9 cellular contexts compared by ENCODE assay signal in genomic region chr2:148989882-148990493, GRCh38. TPM values are rescaled to one million over a fixed set of nuclear protein-coding genes. Genes with fewer than 3 reads are reported as not detected.
A peak's percentile ranks its signal among the peaks of the same experiment; 100 is the strongest.
DNase-seq lines count a peak whose midpoint lies in the region; ATAC-seq and TF ChIP-seq lines count a peak whose summit lies in the region.
"Had no signal": no experiment of that assay in that cellular context is flagged by ENCODE, and none has a peak within 500 bp of the region (broad histone marks: within the 10 kb centered on the region; RNA-seq: fewer than 3 reads in every experiment).

No MANE protein-coding gene starts in this region.

- WGBS in H9 (ENCODE audit: extremely low coverage, insufficient read length, low lambda C conversion rate) = no CpG with 5 or more reads among the region's 6 CpGs

- DNase-seq in activated CD8-positive, alpha-beta memory T cell treated with anti-CD3 and anti-CD28 coated beads, Interleukin-2, amount 50 U/mL, for 1 hour (ENCODE audit: extremely low read depth) = peak; percentile 22
- DNase-seq in activated CD8-positive, alpha-beta memory T cell treated with anti-CD3 and anti-CD28 coated beads for 24 hours = no peak
- peak; percentile 49 for DNase-seq in H9
- peak; percentile 72 for DNase-seq in LHCN-M2 (ENCODE audit: low read depth)
- peak; percentile 41 for DNase-seq in Panc1 (ENCODE audit: low read depth, low spot score)
- peak; percentile 33 for DNase-seq in activated naive CD8-positive, alpha-beta T cell treated with anti-CD3 and anti-CD28 coated beads, Interleukin-2, amount 50 U/mL, for 24 hours
- DNase-seq in cardiac muscle cell (ENCODE audit: low read depth in 1 of 2, low spot score in 1 of 2) = peak; percentile 80 to 89
- DNase-seq in renal cortical epithelial cell (ENCODE audit: low read depth) = peak; percentile 84

- H3K4me2 ChIP-seq in H9 (ENCODE audit: insufficient read depth, insufficient read length, low read length) = no peak overlapping the region

- H3K27me3 ChIP-seq in H9 (ENCODE audit: insufficient read depth, low read length) = no peaks in the 10 kb centered on the region
- no peaks in the 10 kb centered on the region for H3K27me3 ChIP-seq in Panc1 (ENCODE audit: control insufficient read depth, insufficient read depth, low read length)
- no peaks in the 10 kb centered on the region for H3K27me3 ChIP-seq in cardiac muscle cell

- H3K9me3 Mint-ChIP-seq in H9 = no peaks in the 10 kb centered on the region
- no peaks in the 10 kb centered on the region for H3K9me3 Mint-ChIP-seq in activated naive CD8-positive, alpha-beta T cell treated with anti-CD3 and anti-CD28 coated beads, Interleukin-2, amount 50 U/mL, for 24 hours

- no peak overlapping the region for H2BK5ac ChIP-seq in H9 (ENCODE audit: insufficient read length, low read length)

- H3K14ac ChIP-seq in H9 (ENCODE audit: insufficient read depth, low read length) = no peak overlapping the region

- H3K9ac ChIP-seq in H9 (ENCODE audit: extremely low read depth, insufficient read length, low read length) = no peak overlapping the region

- H3T11ph ChIP-seq in H9 (ENCODE audit: low read length) = no peak overlapping the region

- no peaks in the 10 kb centered on the region for H3K36me3 ChIP-seq in Panc1 (ENCODE audit: control insufficient read depth, insufficient read depth, low read length)
- no peaks in the 10 kb centered on the region for H3K36me3 ChIP-seq in cardiac muscle cell

- H3K36me3 Mint-ChIP-seq in H9 (ENCODE audit: insufficient read depth in 1 of 3, low read depth in 3 of 3) = peaks cover 29 to 70% (median 44%) of the 10 kb centered on the region in 3 experiments
- no peaks in the 10 kb centered on the region for H3K36me3 Mint-ChIP-seq in activated naive CD8-positive, alpha-beta T cell treated with anti-CD3 and anti-CD28 coated beads, Interleukin-2, amount 50 U/mL, for 24 hours (ENCODE audit: low read depth)

- no peak overlapping the region for H4K5ac ChIP-seq in H9 (ENCODE audit: insufficient read length, low read depth, low read length)

- H3K79me2 ChIP-seq in H9 (ENCODE audit: insufficient read depth, low read length) = no peaks in the 10 kb centered on the region

- H3K18ac ChIP-seq in H9 (ENCODE audit: insufficient read length, low read depth, low read length) = no peak overlapping the region

- ATAC-seq in Panc1 = peak; percentile 94
- ATAC-seq in activated naive CD8-positive, alpha-beta T cell treated with anti-CD3 and anti-CD28 coated beads, Interleukin-2, amount 50 U/mL, for 24 hours = peak; percentile 79

- H3K23me2 ChIP-seq in H9 (ENCODE audit: insufficient read length, low read depth, low read length, poor library complexity, severe bottlenecking) = no peaks in the 10 kb centered on the region

- H2BK20ac ChIP-seq in H9 (ENCODE audit: low read depth, low read length, poor library complexity, severe bottlenecking) = no peak overlapping the region

- H3K4me3 Mint-ChIP-seq in H9 = no peak overlapping the region
- H3K4me3 Mint-ChIP-seq in activated naive CD8-positive, alpha-beta T cell treated with anti-CD3 and anti-CD28 coated beads, Interleukin-2, amount 50 U/mL, for 24 hours = no peak overlapping the region

- H3K4me3 ChIP-seq in Panc1 (ENCODE audit: low read depth in 2 of 2, low read length in 2 of 2) (no peak overlapping the region), cardiac muscle cell (no peak overlapping the region)

- H4K91ac ChIP-seq in H9 (ENCODE audit: insufficient read length, low read depth, low read length) = no peak overlapping the region

- no peak overlapping the region for H2AFZ ChIP-seq in H9 (ENCODE audit: low read length)

- H4K20me1 ChIP-seq in H9 (ENCODE audit: control insufficient read depth, insufficient read depth, insufficient read length) = no peaks in the 10 kb centered on the region

- H3K27ac ChIP-seq in H9 (ENCODE audit: insufficient read length, low read depth, low read length) (no peak overlapping the region), Panc1 (ENCODE audit: low read length) (no peak overlapping the region), cardiac muscle cell (no peak overlapping the region)

- no peak overlapping the region for H2BK12ac ChIP-seq in H9 (ENCODE audit: insufficient read length, low read depth, low read length)

- peaks cover 3 to 4% of the 10 kb centered on the region in 2 experiments; a peak in 2 of 4 replicates for H3K4me1 Mint-ChIP-seq in H9
- H3K4me1 Mint-ChIP-seq in activated naive CD8-positive, alpha-beta T cell treated with anti-CD3 and anti-CD28 coated beads, Interleukin-2, amount 50 U/mL, for 24 hours = peaks cover 2% of the 10 kb centered on the region

- no peak overlapping the region for H2AK5ac ChIP-seq in H9 (ENCODE audit: insufficient read length, low read length)

- H3K9me3 ChIP-seq in H9 (ENCODE audit: control insufficient read depth, low read depth, low read length) (no peaks in the 10 kb centered on the region), Panc1 (ENCODE audit: control insufficient read depth, insufficient read depth, low read depth, low read length) (no peaks in the 10 kb centered on the region), cardiac muscle cell (ENCODE audit: low read depth) (no peaks in the 10 kb centered on the region)

- no peak overlapping the region for H3K4ac ChIP-seq in H9 (ENCODE audit: low read depth, low read length)

- no peaks in the 10 kb centered on the region for H3K79me1 ChIP-seq in H9 (ENCODE audit: insufficient read depth, low read depth, low read length, poor library complexity, severe bottlenecking)

- no peak overlapping the region for H2BK15ac ChIP-seq in H9 (ENCODE audit: low read depth, low read length)

- CTCF ChIA-PET in Panc1 (lab: Charles Lee) = interaction anchor here (0.7 kb wide), 1 partner anchor 969 kb away, joined by 11 read pairs; the partner anchor contains the start of genes MBD5 and ORC4

- no TSS peak for BruUV-seq in Panc1 (replicated peaks; lab: Mats Ljungman, UMichigan)

- no peak overlapping the region for H2BK120ac ChIP-seq in H9 (ENCODE audit: low read depth, low read length, poor library complexity, severe bottlenecking)

- no peak overlapping the region for H3K23ac ChIP-seq in H9 (ENCODE audit: insufficient read length, low read depth, low read length)

- TF ChIP-seq CTCF in H9 (conservative IDR thresholded peaks at IDR 0.05) (peak; percentile 73), Panc1 (IDR thresholded peaks at IDR 0.05) (peak; percentile 77), cardiac muscle cell (IDR thresholded peaks at IDR 0.05; ENCODE audit: low read depth, low read length) (peak; percentile 76)

- H3K4me1 ChIP-seq in H9 (ENCODE audit: insufficient read depth, low read length) (no peaks in the 10 kb centered on the region), Panc1 (ENCODE audit: control insufficient read depth, insufficient read depth, low read length) (no peaks in the 10 kb centered on the region), cardiac muscle cell (ENCODE audit: low read depth) (no peaks in the 10 kb centered on the region)

- in situ Hi-C loops in Panc1 (cut with HindIII; ENCODE audit: low pct_unique_long_range_greater_than_20kb, low sequenced_read_pairs) = no loop called here

- H3K27me3 Mint-ChIP-seq in H9 (ENCODE audit: low read depth) = no peaks in the 10 kb centered on the region
- no peaks in the 10 kb centered on the region for H3K27me3 Mint-ChIP-seq in activated naive CD8-positive, alpha-beta T cell treated with anti-CD3 and anti-CD28 coated beads, Interleukin-2, amount 50 U/mL, for 24 hours

- no peak overlapping the region for H3K56ac ChIP-seq in H9 (ENCODE audit: insufficient read length, low read depth, low read length)

- no peak overlapping the region for H3K27ac Mint-ChIP-seq in H9
- no peak overlapping the region for H3K27ac Mint-ChIP-seq in activated naive CD8-positive, alpha-beta T cell treated with anti-CD3 and anti-CD28 coated beads, Interleukin-2, amount 50 U/mL, for 24 hours

- POLR2A ChIA-PET in Panc1 (lab: Charles Lee) = no interaction called here

- intact Hi-C loops in Panc1 (cut with micrococcal nuclease; ENCODE audit: unreplicated experiment) = loop anchor here (1.0 to 2.0 kb wide), 2 partner anchors 349 to 1052 kb away; no protein-coding TSS in a partner anchor

- H4K8ac ChIP-seq in H9 (replicated peaks; ENCODE audit: insufficient read length, low read depth, low read length) = no peak overlapping the region

RNA-seq across cellular contexts. Expression of gene LYPD6B, which starts 48.5 kb away (rescaled TPM):
- total RNA-seq in H9 (2021) (1.0 and 2.0 TPM in 2 replicates), LHCN-M2 (2014; rRNA removed) (12.1 and 14.6 TPM in 2 replicates), Panc1 (2021; ENCODE audit: unreplicated experiment) (2.2 TPM), cardiac muscle cell (1.6 and 3.9 TPM in 2 replicates), renal cortical epithelial cell (0.15 and 0.17 TPM in 2 replicates)
- polyA plus RNA-seq in LHCN-M2 (2012) = 41.3 TPM
- 2.0 TPM for polyA plus RNA-seq in Panc1 (2012; ENCODE audit: insufficient read length)
- polyA plus RNA-seq in cardiac muscle cell = 5.7 and 8.1 TPM in 2 replicates
- total RNA-seq: mononuclear cell had no signal
